ENCODE assay signal across 1 cellular context in genomic region chr10:14740684-14741247, GRCh38.
TF ChIP-seq lines count a peak whose summit lies in the region.

No MANE protein-coding gene starts in this region.

TF ChIP-seq in IMR-90, 13 proteins besides CTCF, POLR2A, EP300 and RAD21:
- TF ChIP-seq CEBPB (IDR thresholded peaks at IDR 0.05; ENCODE audit: low read depth, low read length) = no peak
- TF ChIP-seq MAZ (IDR thresholded peaks at IDR 0.05; ENCODE audit: borderline replicate concordance, low read depth, low read length) = no peak
- no peak for TF ChIP-seq RFX5 (IDR thresholded peaks at IDR 0.05; ENCODE audit: low read depth, low read length)
- no peak for TF ChIP-seq RCOR1 (IDR thresholded peaks at IDR 0.05; ENCODE audit: insufficient replicate concordance, low read length)
- TF ChIP-seq NFE2L2 (IDR thresholded peaks at IDR 0.05; ENCODE audit: low read depth, low read length) = no peak
- TF ChIP-seq CHD1 (IDR thresholded peaks at IDR 0.05; ENCODE audit: low read depth, low read length) = no peak
- TF ChIP-seq FOS (IDR thresholded peaks at IDR 0.05; ENCODE audit: low read depth, low read length) = no peak
- TF ChIP-seq MAFK (IDR thresholded peaks at IDR 0.05; ENCODE audit: low read depth, low read length) = no peak
- no peak for TF ChIP-seq BHLHE40 (IDR thresholded peaks at IDR 0.05; ENCODE audit: low read depth, low read length)
- no peak for TF ChIP-seq ELK1 (IDR thresholded peaks at IDR 0.05; ENCODE audit: borderline replicate concordance, low read depth, low read length)
- TF ChIP-seq SMC3 (IDR thresholded peaks at IDR 0.05; ENCODE audit: low read depth, low read length) = no peak
- no peak for TF ChIP-seq MXI1 (IDR thresholded peaks at IDR 0.05; ENCODE audit: borderline replicate concordance, low read depth, low read length)
- TF ChIP-seq USF2 (IDR thresholded peaks at IDR 0.05; ENCODE audit: low read depth, low read length) = no peak
